1 cellular context compared by ENCODE assay signal in the genomic region with DNA sequence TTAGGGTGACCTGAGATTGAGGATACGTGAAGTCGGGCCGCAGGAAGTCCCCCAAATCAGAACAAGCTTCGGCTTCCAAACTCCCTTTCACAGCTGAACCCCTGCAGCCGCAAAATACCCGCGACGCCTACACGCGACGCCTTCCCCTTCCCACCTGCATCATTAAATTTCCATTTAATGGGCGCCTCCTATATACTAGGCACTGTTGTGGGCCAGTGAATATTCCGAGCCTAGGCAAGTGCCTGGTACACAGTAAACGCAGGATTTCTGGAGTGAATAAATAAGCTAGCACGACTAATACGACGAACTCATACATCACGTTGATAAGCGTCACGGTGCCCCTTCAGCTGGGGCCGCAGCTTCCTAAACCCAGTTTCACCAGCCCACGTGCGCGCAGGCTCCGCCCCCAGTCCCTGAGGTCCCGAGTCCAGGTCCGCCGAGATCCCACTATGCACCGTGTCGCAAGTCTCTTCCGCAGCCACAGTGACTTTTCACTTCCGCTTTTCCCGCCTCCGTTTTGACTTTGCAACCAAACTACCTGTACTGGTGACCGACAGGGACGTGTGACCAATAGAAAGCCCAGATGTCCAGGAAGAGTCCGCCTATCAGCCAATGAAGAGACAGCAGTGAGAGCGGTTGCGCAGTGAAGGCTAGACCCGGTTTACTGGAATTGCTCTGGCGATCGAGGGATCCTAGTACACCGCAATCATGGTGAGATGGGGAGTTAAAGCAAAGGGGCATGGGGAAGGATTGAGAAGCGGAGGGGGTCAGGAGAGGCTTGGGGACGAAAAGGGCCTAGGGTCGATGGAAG.
A peak's percentile ranks its signal among the peaks of the same experiment; 100 is the strongest.
TF ChIP-seq lines count a peak whose summit lies in the region.

A gene (plus strand): TSS at position 623 of the 811 bp plus-strand sequence. CDS start 86 bp downstream, at position 709.

TF ChIP-seq in WTC11, 78 proteins besides CTCF, POLR2A, EP300 and RAD21 (continued from another document):
- TF ChIP-seq, protein P1, sequence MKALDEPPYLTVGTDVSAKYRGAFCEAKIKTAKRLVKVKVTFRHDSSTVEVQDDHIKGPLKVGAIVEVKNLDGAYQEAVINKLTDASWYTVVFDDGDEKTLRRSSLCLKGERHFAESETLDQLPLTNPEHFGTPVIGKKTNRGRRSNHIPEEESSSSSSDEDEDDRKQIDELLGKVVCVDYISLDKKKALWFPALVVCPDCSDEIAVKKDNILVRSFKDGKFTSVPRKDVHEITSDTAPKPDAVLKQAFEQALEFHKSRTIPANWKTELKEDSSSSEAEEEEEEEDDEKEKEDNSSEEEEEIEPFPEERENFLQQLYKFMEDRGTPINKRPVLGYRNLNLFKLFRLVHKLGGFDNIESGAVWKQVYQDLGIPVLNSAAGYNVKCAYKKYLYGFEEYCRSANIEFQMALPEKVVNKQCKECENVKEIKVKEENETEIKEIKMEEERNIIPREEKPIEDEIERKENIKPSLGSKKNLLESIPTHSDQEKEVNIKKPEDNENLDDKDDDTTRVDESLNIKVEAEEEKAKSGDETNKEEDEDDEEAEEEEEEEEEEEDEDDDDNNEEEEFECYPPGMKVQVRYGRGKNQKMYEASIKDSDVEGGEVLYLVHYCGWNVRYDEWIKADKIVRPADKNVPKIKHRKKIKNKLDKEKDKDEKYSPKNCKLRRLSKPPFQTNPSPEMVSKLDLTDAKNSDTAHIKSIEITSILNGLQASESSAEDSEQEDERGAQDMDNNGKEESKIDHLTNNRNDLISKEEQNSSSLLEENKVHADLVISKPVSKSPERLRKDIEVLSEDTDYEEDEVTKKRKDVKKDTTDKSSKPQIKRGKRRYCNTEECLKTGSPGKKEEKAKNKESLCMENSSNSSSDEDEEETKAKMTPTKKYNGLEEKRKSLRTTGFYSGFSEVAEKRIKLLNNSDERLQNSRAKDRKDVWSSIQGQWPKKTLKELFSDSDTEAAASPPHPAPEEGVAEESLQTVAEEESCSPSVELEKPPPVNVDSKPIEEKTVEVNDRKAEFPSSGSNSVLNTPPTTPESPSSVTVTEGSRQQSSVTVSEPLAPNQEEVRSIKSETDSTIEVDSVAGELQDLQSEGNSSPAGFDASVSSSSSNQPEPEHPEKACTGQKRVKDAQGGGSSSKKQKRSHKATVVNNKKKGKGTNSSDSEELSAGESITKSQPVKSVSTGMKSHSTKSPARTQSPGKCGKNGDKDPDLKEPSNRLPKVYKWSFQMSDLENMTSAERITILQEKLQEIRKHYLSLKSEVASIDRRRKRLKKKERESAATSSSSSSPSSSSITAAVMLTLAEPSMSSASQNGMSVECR (CRISPR knock-in tag; IDR thresholded peaks at IDR 0.05; ENCODE audit: borderline replicate concordance), result peak; percentile 73
- TF ChIP-seq ZNF121 (CRISPR knock-in tag; IDR thresholded peaks at IDR 0.05) (0 out of 2 replicates have a peak, but pooled peaks have one; percentile 25), FOXJ3 (CRISPR knock-in tag; IDR thresholded peaks at IDR 0.05; ENCODE audit: borderline replicate concordance) (no peak), ZNF416 (CRISPR knock-in tag; IDR thresholded peaks at IDR 0.05) (no peak), NR3C1 (CRISPR knock-in tag; conservative IDR thresholded peaks at IDR 0.05; ENCODE audit: low read depth) (no peak), CREB1 (CRISPR knock-in tag; IDR thresholded peaks at IDR 0.05) (peak; percentile 19; the same call in 1 of the 2 replicates), GTF2I (CRISPR knock-in tag; conservative IDR thresholded peaks at IDR 0.05) (peak; percentile 79; the same call in 1 of the 2 replicates), RORB (CRISPR knock-in tag; IDR thresholded peaks at IDR 0.05) (no peak), ATF1 (CRISPR knock-in tag; IDR thresholded peaks at IDR 0.05) (no peak), NFATC4 (CRISPR knock-in tag; IDR thresholded peaks at IDR 0.05) (no peak), TCF7 (CRISPR knock-in tag; IDR thresholded peaks at IDR 0.05; ENCODE audit: low read depth) (peak; percentile 60; the same call in 1 of the 2 replicates), SMAD4 (CRISPR knock-in tag; IDR thresholded peaks at IDR 0.05) (no peak), ZNF138 (CRISPR knock-in tag; conservative IDR thresholded peaks at IDR 0.05) (no peak), ESRRA (CRISPR knock-in tag; IDR thresholded peaks at IDR 0.05; ENCODE audit: borderline replicate concordance) (no peak), TEAD1 (CRISPR knock-in tag; IDR thresholded peaks at IDR 0.05) (peak; percentile 45), FOXP1 (CRISPR knock-in tag; IDR thresholded peaks at IDR 0.05; ENCODE audit: borderline replicate concordance) (no peak; the same call in 1 of the 2 replicates), ZNF263 (CRISPR knock-in tag; IDR thresholded peaks at IDR 0.05; ENCODE audit: low read depth) (no peak), ETV6 (CRISPR knock-in tag; IDR thresholded peaks at IDR 0.05) (0 out of 2 replicates have a peak, but pooled peaks have one; percentile 29)
- TF ChIP-seq, protein P2, sequence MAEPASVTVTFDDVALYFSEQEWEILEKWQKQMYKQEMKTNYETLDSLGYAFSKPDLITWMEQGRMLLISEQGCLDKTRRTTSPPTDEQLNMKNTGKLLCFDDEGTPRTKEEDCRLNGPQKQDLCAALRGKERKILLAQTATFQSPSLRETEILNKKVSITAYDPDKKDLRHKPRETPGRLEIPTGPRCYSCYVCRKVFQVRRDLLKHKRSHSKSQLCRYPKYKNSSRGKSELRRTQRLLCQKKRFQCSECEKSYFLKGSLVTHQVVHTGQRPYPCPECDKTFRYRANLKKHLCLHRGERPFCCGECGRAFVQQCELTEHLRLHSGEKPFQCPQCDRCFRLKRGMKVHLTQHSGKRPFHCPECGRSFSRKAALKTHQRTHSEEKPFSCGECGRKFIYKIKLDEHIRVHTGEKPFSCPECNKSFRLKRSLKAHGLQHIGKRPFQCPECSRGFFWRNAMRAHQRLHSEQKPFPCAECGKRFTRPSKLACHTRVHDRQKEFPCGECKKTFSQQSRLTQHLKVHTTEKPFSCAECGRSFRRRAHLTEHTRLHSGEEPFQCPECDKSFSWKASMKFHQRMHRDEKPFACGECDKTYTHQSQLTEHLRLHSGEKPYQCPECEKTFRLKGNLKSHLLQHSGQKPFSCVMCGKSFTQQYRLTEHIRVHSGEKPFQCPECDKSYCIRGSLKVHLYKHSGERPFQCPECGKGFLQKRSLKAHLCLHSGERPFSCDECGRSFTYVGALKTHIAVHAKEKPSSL (CRISPR knock-in tag; conservative IDR thresholded peaks at IDR 0.05), result no peak
- TF ChIP-seq, protein P3, sequence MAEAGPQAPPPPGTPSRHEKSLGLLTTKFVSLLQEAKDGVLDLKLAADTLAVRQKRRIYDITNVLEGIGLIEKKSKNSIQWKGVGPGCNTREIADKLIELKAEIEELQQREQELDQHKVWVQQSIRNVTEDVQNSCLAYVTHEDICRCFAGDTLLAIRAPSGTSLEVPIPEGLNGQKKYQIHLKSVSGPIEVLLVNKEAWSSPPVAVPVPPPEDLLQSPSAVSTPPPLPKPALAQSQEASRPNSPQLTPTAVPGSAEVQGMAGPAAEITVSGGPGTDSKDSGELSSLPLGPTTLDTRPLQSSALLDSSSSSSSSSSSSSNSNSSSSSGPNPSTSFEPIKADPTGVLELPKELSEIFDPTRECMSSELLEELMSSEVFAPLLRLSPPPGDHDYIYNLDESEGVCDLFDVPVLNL (CRISPR knock-in tag; IDR thresholded peaks at IDR 0.05; ENCODE audit: borderline replicate concordance, low read depth), result no peak
- TF ChIP-seq, protein P4, sequence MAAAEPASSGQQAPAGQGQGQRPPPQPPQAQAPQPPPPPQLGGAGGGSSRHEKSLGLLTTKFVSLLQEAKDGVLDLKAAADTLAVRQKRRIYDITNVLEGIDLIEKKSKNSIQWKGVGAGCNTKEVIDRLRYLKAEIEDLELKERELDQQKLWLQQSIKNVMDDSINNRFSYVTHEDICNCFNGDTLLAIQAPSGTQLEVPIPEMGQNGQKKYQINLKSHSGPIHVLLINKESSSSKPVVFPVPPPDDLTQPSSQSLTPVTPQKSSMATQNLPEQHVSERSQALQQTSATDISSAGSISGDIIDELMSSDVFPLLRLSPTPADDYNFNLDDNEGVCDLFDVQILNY (CRISPR knock-in tag; IDR thresholded peaks at IDR 0.05), result peak; percentile 68; the same call in 1 of the 2 replicates
- TF ChIP-seq, protein P5, sequence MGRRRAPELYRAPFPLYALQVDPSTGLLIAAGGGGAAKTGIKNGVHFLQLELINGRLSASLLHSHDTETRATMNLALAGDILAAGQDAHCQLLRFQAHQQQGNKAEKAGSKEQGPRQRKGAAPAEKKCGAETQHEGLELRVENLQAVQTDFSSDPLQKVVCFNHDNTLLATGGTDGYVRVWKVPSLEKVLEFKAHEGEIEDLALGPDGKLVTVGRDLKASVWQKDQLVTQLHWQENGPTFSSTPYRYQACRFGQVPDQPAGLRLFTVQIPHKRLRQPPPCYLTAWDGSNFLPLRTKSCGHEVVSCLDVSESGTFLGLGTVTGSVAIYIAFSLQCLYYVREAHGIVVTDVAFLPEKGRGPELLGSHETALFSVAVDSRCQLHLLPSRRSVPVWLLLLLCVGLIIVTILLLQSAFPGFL (CRISPR knock-in tag; IDR thresholded peaks at IDR 0.05; ENCODE audit: borderline replicate concordance), result no peak; the same call in 1 of the 2 replicates
- TF ChIP-seq, protein P6, sequence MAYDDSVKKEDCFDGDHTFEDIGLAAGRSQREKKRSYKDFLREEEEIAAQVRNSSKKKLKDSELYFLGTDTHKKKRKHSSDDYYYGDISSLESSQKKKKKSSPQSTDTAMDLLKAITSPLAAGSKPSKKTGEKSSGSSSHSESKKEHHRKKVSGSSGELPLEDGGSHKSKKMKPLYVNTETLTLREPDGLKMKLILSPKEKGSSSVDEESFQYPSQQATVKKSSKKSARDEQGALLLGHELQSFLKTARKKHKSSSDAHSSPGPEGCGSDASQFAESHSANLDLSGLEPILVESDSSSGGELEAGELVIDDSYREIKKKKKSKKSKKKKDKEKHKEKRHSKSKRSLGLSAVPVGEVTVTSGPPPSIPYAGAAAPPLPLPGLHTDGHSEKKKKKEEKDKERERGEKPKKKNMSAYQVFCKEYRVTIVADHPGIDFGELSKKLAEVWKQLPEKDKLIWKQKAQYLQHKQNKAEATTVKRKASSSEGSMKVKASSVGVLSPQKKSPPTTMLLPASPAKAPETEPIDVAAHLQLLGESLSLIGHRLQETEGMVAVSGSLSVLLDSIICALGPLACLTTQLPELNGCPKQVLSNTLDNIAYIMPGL (CRISPR knock-in tag; IDR thresholded peaks at IDR 0.05), result peak; percentile 24; the same call in 1 of the 2 replicates
- TF ChIP-seq, protein P7, sequence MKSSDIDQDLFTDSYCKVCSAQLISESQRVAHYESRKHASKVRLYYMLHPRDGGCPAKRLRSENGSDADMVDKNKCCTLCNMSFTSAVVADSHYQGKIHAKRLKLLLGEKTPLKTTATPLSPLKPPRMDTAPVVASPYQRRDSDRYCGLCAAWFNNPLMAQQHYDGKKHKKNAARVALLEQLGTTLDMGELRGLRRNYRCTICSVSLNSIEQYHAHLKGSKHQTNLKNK (CRISPR knock-in tag; IDR thresholded peaks at IDR 0.05), result no peak
- TF ChIP-seq, protein P8, sequence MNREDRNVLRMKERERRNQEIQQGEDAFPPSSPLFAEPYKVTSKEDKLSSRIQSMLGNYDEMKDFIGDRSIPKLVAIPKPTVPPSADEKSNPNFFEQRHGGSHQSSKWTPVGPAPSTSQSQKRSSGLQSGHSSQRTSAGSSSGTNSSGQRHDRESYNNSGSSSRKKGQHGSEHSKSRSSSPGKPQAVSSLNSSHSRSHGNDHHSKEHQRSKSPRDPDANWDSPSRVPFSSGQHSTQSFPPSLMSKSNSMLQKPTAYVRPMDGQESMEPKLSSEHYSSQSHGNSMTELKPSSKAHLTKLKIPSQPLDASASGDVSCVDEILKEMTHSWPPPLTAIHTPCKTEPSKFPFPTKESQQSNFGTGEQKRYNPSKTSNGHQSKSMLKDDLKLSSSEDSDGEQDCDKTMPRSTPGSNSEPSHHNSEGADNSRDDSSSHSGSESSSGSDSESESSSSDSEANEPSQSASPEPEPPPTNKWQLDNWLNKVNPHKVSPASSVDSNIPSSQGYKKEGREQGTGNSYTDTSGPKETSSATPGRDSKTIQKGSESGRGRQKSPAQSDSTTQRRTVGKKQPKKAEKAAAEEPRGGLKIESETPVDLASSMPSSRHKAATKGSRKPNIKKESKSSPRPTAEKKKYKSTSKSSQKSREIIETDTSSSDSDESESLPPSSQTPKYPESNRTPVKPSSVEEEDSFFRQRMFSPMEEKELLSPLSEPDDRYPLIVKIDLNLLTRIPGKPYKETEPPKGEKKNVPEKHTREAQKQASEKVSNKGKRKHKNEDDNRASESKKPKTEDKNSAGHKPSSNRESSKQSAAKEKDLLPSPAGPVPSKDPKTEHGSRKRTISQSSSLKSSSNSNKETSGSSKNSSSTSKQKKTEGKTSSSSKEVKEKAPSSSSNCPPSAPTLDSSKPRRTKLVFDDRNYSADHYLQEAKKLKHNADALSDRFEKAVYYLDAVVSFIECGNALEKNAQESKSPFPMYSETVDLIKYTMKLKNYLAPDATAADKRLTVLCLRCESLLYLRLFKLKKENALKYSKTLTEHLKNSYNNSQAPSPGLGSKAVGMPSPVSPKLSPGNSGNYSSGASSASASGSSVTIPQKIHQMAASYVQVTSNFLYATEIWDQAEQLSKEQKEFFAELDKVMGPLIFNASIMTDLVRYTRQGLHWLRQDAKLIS (CRISPR knock-in tag; IDR thresholded peaks at IDR 0.05; ENCODE audit: borderline replicate concordance), result no peak
- TF ChIP-seq, protein P9, sequence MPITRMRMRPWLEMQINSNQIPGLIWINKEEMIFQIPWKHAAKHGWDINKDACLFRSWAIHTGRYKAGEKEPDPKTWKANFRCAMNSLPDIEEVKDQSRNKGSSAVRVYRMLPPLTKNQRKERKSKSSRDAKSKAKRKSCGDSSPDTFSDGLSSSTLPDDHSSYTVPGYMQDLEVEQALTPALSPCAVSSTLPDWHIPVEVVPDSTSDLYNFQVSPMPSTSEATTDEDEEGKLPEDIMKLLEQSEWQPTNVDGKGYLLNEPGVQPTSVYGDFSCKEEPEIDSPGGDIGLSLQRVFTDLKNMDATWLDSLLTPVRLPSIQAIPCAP (CRISPR knock-in tag; IDR thresholded peaks at IDR 0.05), result no peak
TF ChIP-seq in WTC11: peak in this region for 22.
